ENCODE assay signal across 8 cellular contexts in the genomic region with DNA sequence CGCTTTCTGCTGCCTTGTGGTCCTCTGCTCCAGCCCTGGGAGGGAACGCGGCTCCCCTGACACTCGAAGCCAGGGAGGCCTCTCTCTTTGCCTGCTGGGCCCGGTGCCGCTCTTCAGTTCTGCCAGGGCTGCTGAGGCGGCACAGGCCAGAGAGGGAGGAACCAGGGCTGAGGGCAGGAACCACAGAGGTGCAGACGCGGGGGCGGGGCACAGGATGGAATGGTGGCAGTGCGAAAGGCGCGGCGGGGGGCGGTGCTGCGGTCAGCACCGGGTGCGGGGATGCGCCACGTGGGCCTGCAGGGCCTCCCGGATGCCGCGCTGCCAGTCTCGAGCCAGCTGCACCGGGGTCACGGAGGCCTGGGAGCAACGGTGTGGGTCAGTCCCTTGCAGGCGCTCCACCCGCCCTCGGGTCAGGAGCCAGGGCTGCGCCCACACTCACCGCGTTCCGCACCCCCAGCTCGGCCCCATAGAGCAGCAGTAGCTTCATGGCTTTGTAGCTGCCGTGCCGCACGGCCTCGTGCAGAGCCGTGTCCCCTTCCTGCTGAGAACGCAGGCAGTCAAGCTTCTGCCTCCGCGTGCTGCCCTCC. TPM values are rescaled to one million over a fixed set of nuclear protein-coding genes. Genes with fewer than 3 reads are reported as not detected.
DNase-seq lines count a peak whose midpoint lies in the region; ATAC-seq and TF ChIP-seq lines count a peak whose summit lies in the region.

No MANE protein-coding gene starts in this region.

- H3K9me3 ChIP-seq in KOPT-K1 (ENCODE audit: insufficient read depth, low read length, poor library complexity, severe bottlenecking) (no peaks in the 10 kb centered on the region), left lung (no peaks in the 10 kb centered on the region)

- H3K4me1 ChIP-seq in left lung: peaks cover 0 to 11% of the 10 kb centered on the region in 2 donors

- DNase-seq in activated T-cell treated with anti-CD3 and anti-CD28 coated beads, Interleukin-2, amount 50 U/mL, for 1 hour: peak; percentile 79
- DNase-seq in left lung: peak; percentile 82 to 90
- DNase-seq in stimulated activated CD8-positive, alpha-beta memory T cell treated with anti-CD3 and anti-CD28 coated beads, Interleukin-7, amount 100 ng/mL, for 48 hours (ENCODE audit: extremely low read depth in 1 of 2, low read depth in 1 of 2): peak; percentile 56 to 75
- no peak for DNase-seq in UCSD-AML1 (lab: John Stamatoyannopoulos, UW; ENCODE audit: unreplicated experiment)
- DNase-seq in dedifferentiated amniotic fluid mesenchymal stem cell (ENCODE audit: extremely low spot score): no peak

- ATAC-seq in GM19035 (IDR thresholded peaks at IDR 0.05; ENCODE audit: unreplicated experiment) (peak; percentile 65), left lung (peak; percentile 94), GM19328 (IDR thresholded peaks at IDR 0.05; ENCODE audit: unreplicated experiment) (no peak)

- H3K27me3 ChIP-seq in left lung: no peaks in the 10 kb centered on the region

- intact Hi-C loops in left lung (cut with DNase I): no loop called here

- H3K36me3 ChIP-seq in KOPT-K1 (ENCODE audit: insufficient read depth, low read length): peaks cover 46% of the 10 kb centered on the region
- peaks cover 0 to 17% of the 10 kb centered on the region in 2 donors for H3K36me3 ChIP-seq in left lung

- H3K27ac ChIP-seq in KOPT-K1 (ENCODE audit: low read depth, low read length, poor library complexity, severe bottlenecking): peak overlapping the region; percentile 69
- H3K27ac ChIP-seq in left lung: no peak overlapping the region

- no peak for TF ChIP-seq CTCF in left lung (IDR thresholded peaks at IDR 0.05)

- H3K4me3 ChIP-seq in left lung: peak overlapping the region in 1 of 2 donors; percentile 6

RNA-seq across cellular contexts. Expression of a gene that starts 4.4 kb away (rescaled TPM):
- total RNA-seq in left lung: 1 to 10 TPM; 3.0 to 3.3 TPM

RNA-seq across cellular contexts. Expression of a gene that starts 18.4 kb away (rescaled TPM):
- 10 to 100 TPM; 11.8 to 11.9 TPM for total RNA-seq in left lung

RNA-seq across cellular contexts. Expression of a gene that starts 23.3 kb away (rescaled TPM):
- 10 to 100 TPM; 24.8 to 29.0 TPM for total RNA-seq in left lung

RNA-seq across cellular contexts. Expression of a gene that starts 30.5 kb away (rescaled TPM):
- 10 to 100 TPM; 25.9 to 28.6 TPM for total RNA-seq in left lung

Comparison
In these comparisons a context has a peak if more than half of its experiments do, and no peak if none do; other contexts are left out.
1. DNase-seq: peak in activated T-cell treated with anti-CD3 and anti-CD28 coated beads, Interleukin-2, amount 50 U/mL, for 1 hour (single experiment), left lung (2 of 2) and stimulated activated CD8-positive, alpha-beta memory T cell treated with anti-CD3 and anti-CD28 coated beads, Interleukin-7, amount 100 ng/mL, for 48 hours (2 of 2); none in UCSD-AML1 (single experiment) and dedifferentiated amniotic fluid mesenchymal stem cell (single experiment).